ENCODE assay signal across 25 cellular contexts in the genomic region with DNA sequence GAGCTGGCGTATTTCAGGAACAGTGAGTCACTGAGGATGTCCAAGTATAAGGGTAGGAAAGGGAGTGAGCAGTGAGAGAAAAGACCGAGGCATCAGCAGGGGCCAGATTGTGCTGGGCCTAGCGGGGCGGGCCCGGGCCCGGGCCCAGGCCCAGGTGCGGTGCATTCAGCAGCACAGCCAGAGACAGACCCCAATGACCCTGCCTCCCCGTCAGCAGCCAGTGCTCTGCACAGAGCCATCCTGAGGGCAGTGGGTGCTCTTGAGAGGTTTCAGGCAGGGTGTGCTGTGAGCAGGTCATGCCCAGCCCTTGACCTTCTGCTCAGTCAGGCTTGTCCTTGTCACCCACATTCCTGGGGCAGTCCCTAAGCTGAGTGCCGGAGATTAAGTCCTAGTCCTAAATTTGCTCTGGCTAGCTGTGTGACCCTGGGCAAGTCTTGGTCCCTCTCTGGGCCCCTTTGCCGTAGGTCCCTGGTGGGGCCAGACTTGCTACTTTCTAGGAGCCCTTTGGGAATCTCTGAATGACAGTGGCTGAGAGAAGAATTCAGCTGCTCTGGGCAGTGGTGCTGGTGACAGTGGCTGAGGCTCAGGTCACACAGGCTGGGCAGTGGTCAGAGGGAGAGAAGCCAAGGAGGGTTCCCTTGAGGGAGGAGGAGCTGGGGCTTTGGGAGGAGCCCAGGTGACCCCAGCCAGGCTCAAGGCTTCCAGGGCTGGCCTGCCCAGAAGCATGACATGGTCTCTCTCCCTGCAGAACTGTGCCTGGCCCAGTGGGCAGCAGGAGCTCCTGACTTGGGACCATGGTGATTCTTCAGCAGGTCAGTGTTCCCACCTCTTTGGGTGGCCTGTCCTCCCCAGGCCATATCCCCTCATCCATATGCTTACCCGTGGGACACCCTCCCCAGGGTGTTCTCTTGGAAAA. TPM values are rescaled to one million over a fixed set of nuclear protein-coding genes. Genes with fewer than 3 reads are reported as not detected.
"Had no signal": no experiment of that assay in that cellular context is flagged by ENCODE, and none has a peak within 500 bp of the region (broad histone marks: within the 10 kb centered on the region; RNA-seq: fewer than 3 reads in every experiment).

No MANE protein-coding gene starts in this region.

- H3K27ac ChIP-seq: neural progenitor cell, sigmoid colon, SK-N-MC, thyroid gland, vagina had no signal

- H3K9me3 Mint-ChIP-seq: activated CD4-positive, alpha-beta memory T cell treated with anti-CD3 and anti-CD28 coated beads for 36 hours; activated naive CD8-positive, alpha-beta T cell treated with anti-CD3 and anti-CD28 coated beads, Interleukin-2, amount 10 ng/mL, durations not matched to agents 7 days and 5 days; activated T-helper 2 cell treated with anti-CD3 and anti-CD28 coated beads, Interferon-gamma antibody, Interleukin-2, Interleukin-4, amounts not matched to agents 10 μg/mL and 5 μg/mL and 100 μg/mL, durations not matched to agents 14 hours and 24 hours and 36 hours; neural progenitor cell; stimulated activated memory B cell treated with anti-CD40 and anti-IgM and Interleukin-4, amounts not matched to agents 10 μg/mL and 1 μg/mL and 100 μg/mL, for 72 hours; T-helper 2 cell treated with Interferon-gamma antibody and Interleukin-4, amounts not matched to agents 5 μg/mL and 100 μg/mL, for 36 hours; WTC11 had no signal

- H3K9ac ChIP-seq: neural progenitor cell had no signal

- ATAC-seq: activated CD4-positive, alpha-beta T cell treated with anti-CD3 and anti-CD28 coated beads for 36 hours; left colon; mucosa of descending colon; naive thymus-derived CD4-positive, alpha-beta T cell; stimulated activated memory B cell treated with anti-CD40 and anti-IgM and Interleukin-4, amounts not matched to agents 10 μg/mL and 1 μg/mL and 100 μg/mL, for 72 hours; WTC11 had no signal

- H3K36me3 ChIP-seq: heart left ventricle, neural progenitor cell, ovary, sigmoid colon, thyroid gland, vagina had no signal

- H2AFZ ChIP-seq: neural progenitor cell had no signal

- H3K9me3 ChIP-seq: heart left ventricle, mucosa of descending colon, ovary, sigmoid colon, thyroid gland, vagina had no signal

- DNase-seq: activated CD4-positive, alpha-beta memory T cell treated with anti-CD3 and anti-CD28 coated beads for 36 hours; activated CD4-positive, alpha-beta T cell treated with anti-CD3 and anti-CD28 coated beads for 36 hours; activated naive CD4-positive, alpha-beta T cell treated with Interleukin-2 at 50 U/mL for 16 hours; activated naive CD8-positive, alpha-beta T cell treated with anti-CD3 and anti-CD28 coated beads, Interleukin-2, amount 10 ng/mL, durations not matched to agents 7 days and 5 days; activated T-cell treated with anti-CD3 and anti-CD28 coated beads, Interleukin-2, amount 50 U/mL, for 1 hour; effector CD4-positive, alpha-beta T cell; left colon; mammary epithelial cell; naive thymus-derived CD4-positive, alpha-beta T cell; sigmoid colon; stimulated activated CD4-positive, alpha-beta T cell treated with anti-CD3 and anti-CD28 coated beads, Interleukin-4, amount 100 ng/mL, for 4 hours had no signal

- H3K36me3 Mint-ChIP-seq: activated CD4-positive, alpha-beta memory T cell treated with anti-CD3 and anti-CD28 coated beads for 36 hours; activated naive CD8-positive, alpha-beta T cell treated with anti-CD3 and anti-CD28 coated beads, Interleukin-2, amount 10 ng/mL, durations not matched to agents 7 days and 5 days; naive thymus-derived CD4-positive, alpha-beta T cell; neural progenitor cell; stimulated activated memory B cell treated with anti-CD40 and anti-IgM and Interleukin-4, amounts not matched to agents 10 μg/mL and 1 μg/mL and 100 μg/mL, for 72 hours; WTC11 had no signal

- H3K4me3 Mint-ChIP-seq: activated CD4-positive, alpha-beta memory T cell treated with anti-CD3 and anti-CD28 coated beads for 36 hours; activated CD4-positive, alpha-beta T cell treated with anti-CD3 and anti-CD28 coated beads for 36 hours; activated naive CD8-positive, alpha-beta T cell treated with anti-CD3 and anti-CD28 coated beads, Interleukin-2, amount 10 ng/mL, durations not matched to agents 7 days and 5 days; neural progenitor cell; stimulated activated memory B cell treated with anti-CD40 and anti-IgM and Interleukin-4, amounts not matched to agents 10 μg/mL and 1 μg/mL and 100 μg/mL, for 72 hours; T-helper 2 cell treated with Interferon-gamma antibody and Interleukin-4, amounts not matched to agents 5 μg/mL and 100 μg/mL, for 36 hours; WTC11 had no signal

- H3K4me2 ChIP-seq: neural progenitor cell had no signal

- H3K27ac Mint-ChIP-seq: activated CD4-positive, alpha-beta memory T cell treated with anti-CD3 and anti-CD28 coated beads for 36 hours; activated CD4-positive, alpha-beta T cell treated with anti-CD3 and anti-CD28 coated beads for 36 hours; activated naive CD8-positive, alpha-beta T cell treated with anti-CD3 and anti-CD28 coated beads, Interleukin-2, amount 10 ng/mL, durations not matched to agents 7 days and 5 days; activated T-helper 2 cell treated with anti-CD3 and anti-CD28 coated beads, Interferon-gamma antibody, Interleukin-2, Interleukin-4, amounts not matched to agents 10 μg/mL and 5 μg/mL and 100 μg/mL, durations not matched to agents 14 hours and 24 hours and 36 hours; neural progenitor cell; stimulated activated memory B cell treated with anti-CD40 and anti-IgM and Interleukin-4, amounts not matched to agents 10 μg/mL and 1 μg/mL and 100 μg/mL, for 72 hours; T-helper 2 cell treated with Interferon-gamma antibody and Interleukin-4, amounts not matched to agents 5 μg/mL and 100 μg/mL, for 36 hours; WTC11 had no signal

- H3K27me3 ChIP-seq: neural progenitor cell, ovary, thyroid gland, vagina had no signal

- H3K4me3 ChIP-seq: heart left ventricle, mucosa of descending colon, neural progenitor cell, ovary, sigmoid colon, SK-N-MC, thyroid gland, vagina had no signal

- FAIRE-seq: frontal cortex, TTC549 had no signal

RNA-seq across cellular contexts. Expression of gene MYO7A, which starts 2.1 kb away (rescaled TPM):
- polyA plus RNA-seq: naive thymus-derived CD4-positive, alpha-beta T cell had no signal

RNA-seq across cellular contexts. Expression of gene OMP, which starts 27.5 kb away (rescaled TPM):
- total RNA-seq: activated CD4-positive, alpha-beta memory T cell treated with anti-CD3 and anti-CD28 coated beads for 36 hours; activated CD4-positive, alpha-beta T cell treated with anti-CD3 and anti-CD28 coated beads for 36 hours; activated naive CD8-positive, alpha-beta T cell treated with anti-CD3 and anti-CD28 coated beads, Interleukin-2, amount 10 ng/mL, durations not matched to agents 7 days and 5 days; activated T-helper 2 cell treated with anti-CD3 and anti-CD28 coated beads, Interferon-gamma antibody, Interleukin-2, Interleukin-4, amounts not matched to agents 10 μg/mL and 5 μg/mL and 100 μg/mL, durations not matched to agents 14 hours and 24 hours and 36 hours; frontal cortex; heart left ventricle; mammary epithelial cell; pulmonary artery endothelial cell; vagina; WTC11 had no signal
- polyA plus RNA-seq: heart left ventricle; mammary epithelial cell; naive thymus-derived CD4-positive, alpha-beta T cell; ovary had no signal
